Comparison of ENCODE assay signal across 1 cellular context in the genomic region with DNA sequence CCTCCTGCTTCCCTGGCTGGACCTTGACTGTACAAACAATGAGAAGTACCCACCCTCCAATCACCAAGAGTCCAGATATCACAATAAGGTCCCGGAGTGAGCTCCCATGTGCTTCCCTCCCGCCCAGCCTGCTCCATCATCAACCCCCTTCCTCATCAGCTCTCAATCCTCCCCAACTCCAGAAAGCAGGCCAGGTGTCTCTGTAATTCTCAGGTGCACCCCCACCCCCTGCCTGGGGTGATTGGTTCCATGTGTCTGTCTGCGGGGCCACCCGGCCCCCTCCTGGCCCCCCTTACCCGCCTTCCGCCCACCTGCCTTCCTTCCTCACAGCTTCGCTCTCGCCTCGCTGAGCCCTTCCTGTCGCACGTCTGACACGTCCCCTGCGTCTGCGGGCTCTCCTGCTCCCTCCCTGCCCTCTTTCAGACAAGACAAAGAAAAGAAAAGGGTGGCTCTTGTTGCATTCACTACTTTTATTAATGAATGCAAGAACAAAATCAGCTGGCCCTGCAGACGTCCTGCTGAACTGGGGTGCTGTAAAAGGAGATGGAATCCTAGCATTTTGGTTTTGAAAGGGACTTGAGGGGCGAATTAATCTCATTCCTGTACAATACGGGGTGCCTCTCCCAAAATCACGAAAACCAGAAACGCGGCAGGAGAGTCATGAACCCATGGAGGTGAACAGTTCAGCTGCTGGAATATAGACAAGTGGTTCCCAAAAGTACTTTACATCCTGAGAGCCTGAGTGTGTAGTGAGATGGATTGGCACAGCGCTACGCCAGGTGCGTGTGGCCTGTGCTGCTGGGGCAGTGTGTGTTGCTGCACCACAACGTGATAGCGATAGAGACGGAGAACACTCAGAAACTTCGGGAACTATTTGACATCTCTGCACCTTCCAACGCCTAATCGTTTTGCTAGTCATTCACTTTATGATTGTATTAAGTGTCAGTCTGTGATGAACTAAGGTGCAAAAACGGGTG.
TF ChIP-seq lines count a peak whose summit lies in the region.

No MANE protein-coding gene starts in this region.

TF ChIP-seq in K562, 482 proteins besides CTCF, POLR2A, EP300 and RAD21 (continued from another document):
- TF ChIP-seq, protein P1, sequence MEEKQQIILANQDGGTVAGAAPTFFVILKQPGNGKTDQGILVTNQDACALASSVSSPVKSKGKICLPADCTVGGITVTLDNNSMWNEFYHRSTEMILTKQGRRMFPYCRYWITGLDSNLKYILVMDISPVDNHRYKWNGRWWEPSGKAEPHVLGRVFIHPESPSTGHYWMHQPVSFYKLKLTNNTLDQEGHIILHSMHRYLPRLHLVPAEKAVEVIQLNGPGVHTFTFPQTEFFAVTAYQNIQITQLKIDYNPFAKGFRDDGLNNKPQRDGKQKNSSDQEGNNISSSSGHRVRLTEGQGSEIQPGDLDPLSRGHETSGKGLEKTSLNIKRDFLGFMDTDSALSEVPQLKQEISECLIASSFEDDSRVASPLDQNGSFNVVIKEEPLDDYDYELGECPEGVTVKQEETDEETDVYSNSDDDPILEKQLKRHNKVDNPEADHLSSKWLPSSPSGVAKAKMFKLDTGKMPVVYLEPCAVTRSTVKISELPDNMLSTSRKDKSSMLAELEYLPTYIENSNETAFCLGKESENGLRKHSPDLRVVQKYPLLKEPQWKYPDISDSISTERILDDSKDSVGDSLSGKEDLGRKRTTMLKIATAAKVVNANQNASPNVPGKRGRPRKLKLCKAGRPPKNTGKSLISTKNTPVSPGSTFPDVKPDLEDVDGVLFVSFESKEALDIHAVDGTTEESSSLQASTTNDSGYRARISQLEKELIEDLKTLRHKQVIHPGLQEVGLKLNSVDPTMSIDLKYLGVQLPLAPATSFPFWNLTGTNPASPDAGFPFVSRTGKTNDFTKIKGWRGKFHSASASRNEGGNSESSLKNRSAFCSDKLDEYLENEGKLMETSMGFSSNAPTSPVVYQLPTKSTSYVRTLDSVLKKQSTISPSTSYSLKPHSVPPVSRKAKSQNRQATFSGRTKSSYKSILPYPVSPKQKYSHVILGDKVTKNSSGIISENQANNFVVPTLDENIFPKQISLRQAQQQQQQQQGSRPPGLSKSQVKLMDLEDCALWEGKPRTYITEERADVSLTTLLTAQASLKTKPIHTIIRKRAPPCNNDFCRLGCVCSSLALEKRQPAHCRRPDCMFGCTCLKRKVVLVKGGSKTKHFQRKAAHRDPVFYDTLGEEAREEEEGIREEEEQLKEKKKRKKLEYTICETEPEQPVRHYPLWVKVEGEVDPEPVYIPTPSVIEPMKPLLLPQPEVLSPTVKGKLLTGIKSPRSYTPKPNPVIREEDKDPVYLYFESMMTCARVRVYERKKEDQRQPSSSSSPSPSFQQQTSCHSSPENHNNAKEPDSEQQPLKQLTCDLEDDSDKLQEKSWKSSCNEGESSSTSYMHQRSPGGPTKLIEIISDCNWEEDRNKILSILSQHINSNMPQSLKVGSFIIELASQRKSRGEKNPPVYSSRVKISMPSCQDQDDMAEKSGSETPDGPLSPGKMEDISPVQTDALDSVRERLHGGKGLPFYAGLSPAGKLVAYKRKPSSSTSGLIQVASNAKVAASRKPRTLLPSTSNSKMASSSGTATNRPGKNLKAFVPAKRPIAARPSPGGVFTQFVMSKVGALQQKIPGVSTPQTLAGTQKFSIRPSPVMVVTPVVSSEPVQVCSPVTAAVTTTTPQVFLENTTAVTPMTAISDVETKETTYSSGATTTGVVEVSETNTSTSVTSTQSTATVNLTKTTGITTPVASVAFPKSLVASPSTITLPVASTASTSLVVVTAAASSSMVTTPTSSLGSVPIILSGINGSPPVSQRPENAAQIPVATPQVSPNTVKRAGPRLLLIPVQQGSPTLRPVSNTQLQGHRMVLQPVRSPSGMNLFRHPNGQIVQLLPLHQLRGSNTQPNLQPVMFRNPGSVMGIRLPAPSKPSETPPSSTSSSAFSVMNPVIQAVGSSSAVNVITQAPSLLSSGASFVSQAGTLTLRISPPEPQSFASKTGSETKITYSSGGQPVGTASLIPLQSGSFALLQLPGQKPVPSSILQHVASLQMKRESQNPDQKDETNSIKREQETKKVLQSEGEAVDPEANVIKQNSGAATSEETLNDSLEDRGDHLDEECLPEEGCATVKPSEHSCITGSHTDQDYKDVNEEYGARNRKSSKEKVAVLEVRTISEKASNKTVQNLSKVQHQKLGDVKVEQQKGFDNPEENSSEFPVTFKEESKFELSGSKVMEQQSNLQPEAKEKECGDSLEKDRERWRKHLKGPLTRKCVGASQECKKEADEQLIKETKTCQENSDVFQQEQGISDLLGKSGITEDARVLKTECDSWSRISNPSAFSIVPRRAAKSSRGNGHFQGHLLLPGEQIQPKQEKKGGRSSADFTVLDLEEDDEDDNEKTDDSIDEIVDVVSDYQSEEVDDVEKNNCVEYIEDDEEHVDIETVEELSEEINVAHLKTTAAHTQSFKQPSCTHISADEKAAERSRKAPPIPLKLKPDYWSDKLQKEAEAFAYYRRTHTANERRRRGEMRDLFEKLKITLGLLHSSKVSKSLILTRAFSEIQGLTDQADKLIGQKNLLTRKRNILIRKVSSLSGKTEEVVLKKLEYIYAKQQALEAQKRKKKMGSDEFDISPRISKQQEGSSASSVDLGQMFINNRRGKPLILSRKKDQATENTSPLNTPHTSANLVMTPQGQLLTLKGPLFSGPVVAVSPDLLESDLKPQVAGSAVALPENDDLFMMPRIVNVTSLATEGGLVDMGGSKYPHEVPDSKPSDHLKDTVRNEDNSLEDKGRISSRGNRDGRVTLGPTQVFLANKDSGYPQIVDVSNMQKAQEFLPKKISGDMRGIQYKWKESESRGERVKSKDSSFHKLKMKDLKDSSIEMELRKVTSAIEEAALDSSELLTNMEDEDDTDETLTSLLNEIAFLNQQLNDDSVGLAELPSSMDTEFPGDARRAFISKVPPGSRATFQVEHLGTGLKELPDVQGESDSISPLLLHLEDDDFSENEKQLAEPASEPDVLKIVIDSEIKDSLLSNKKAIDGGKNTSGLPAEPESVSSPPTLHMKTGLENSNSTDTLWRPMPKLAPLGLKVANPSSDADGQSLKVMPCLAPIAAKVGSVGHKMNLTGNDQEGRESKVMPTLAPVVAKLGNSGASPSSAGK (IDR thresholded peaks at IDR 0.05) = peak; percentile 61
- TF ChIP-seq GABPA (tag; conservative IDR thresholded peaks at IDR 0.05; ENCODE audit: low read depth) = peak; percentile 28; the same call in 1 of the 2 replicates
- TF ChIP-seq EGR1 (conservative IDR thresholded peaks at IDR 0.05) = peak; percentile 39; the same call in 1 of the 2 replicates
- TF ChIP-seq, protein P2, sequence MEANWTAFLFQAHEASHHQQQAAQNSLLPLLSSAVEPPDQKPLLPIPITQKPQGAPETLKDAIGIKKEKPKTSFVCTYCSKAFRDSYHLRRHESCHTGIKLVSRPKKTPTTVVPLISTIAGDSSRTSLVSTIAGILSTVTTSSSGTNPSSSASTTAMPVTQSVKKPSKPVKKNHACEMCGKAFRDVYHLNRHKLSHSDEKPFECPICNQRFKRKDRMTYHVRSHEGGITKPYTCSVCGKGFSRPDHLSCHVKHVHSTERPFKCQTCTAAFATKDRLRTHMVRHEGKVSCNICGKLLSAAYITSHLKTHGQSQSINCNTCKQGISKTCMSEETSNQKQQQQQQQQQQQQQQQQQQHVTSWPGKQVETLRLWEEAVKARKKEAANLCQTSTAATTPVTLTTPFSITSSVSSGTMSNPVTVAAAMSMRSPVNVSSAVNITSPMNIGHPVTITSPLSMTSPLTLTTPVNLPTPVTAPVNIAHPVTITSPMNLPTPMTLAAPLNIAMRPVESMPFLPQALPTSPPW (CRISPR knock-in tag; IDR thresholded peaks at IDR 0.05) = peak; percentile 58; the same call in 1 of the 2 replicates
- peak; percentile 75 for TF ChIP-seq CREM (IDR thresholded peaks at IDR 0.05; ENCODE audit: low read depth)
- no peak for TF ChIP-seq ZNF24 (IDR thresholded peaks at IDR 0.05)
- TF ChIP-seq MAZ (CRISPR knock-in tag; conservative IDR thresholded peaks at IDR 0.05 in 1 of 2, IDR thresholded peaks at IDR 0.05 in 1 of 2) = 0 out of 4 replicates have a peak, but pooled peaks of 1 of the 2 experiments have one; percentile 43
- no peak for TF ChIP-seq ATF1 (CRISPR knock-in tag; IDR thresholded peaks at IDR 0.05)
- 0 out of 2 replicates have a peak, but pooled peaks have one; percentile 9 for TF ChIP-seq ATF1 (tag; IDR thresholded peaks at IDR 0.05)
- TF ChIP-seq, protein P3, sequence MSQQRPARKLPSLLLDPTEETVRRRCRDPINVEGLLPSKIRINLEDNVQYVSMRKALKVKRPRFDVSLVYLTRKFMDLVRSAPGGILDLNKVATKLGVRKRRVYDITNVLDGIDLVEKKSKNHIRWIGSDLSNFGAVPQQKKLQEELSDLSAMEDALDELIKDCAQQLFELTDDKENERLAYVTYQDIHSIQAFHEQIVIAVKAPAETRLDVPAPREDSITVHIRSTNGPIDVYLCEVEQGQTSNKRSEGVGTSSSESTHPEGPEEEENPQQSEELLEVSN (IDR thresholded peaks at IDR 0.05; ENCODE audit: borderline replicate concordance in 1 of 2, extremely low read depth in 1 of 2, insufficient read depth in 1 of 2, insufficient read length in 1 of 2, low read depth in 1 of 2, low read length in 1 of 2, poor library complexity in 1 of 2, severe bottlenecking in 1 of 2) = peak in 1 of 2 experiments; percentile 13
- no peak for TF ChIP-seq PCBP1 (IDR thresholded peaks at IDR 0.05; ENCODE audit: low read depth, low read length, poor library complexity, severe bottlenecking)
- TF ChIP-seq CREB1 (IDR thresholded peaks at IDR 0.05) = no peak
- TF ChIP-seq CREB1 (CRISPR knock-in tag; IDR thresholded peaks at IDR 0.05) = peak; percentile 25; the same call in 1 of the 2 replicates
